Comparison of ENCODE assay signal across 15 cellular contexts in genomic region chr13:81394605-81395004, GRCh38.
DNase-seq lines count a peak whose midpoint lies in the region; ATAC-seq and TF ChIP-seq lines count a peak whose summit lies in the region.
"Had no signal": no experiment of that assay in that cellular context is flagged by ENCODE, and none has a peak within 500 bp of the region (broad histone marks: within the 10 kb centered on the region; RNA-seq: fewer than 3 reads in every experiment).

No MANE protein-coding gene starts in this region.

- H2AFZ ChIP-seq in neural cell (ENCODE audit: low read depth, low read length) = no peak overlapping the region

- H3K27me3 ChIP-seq in neural cell (ENCODE audit: insufficient read depth, low read depth, low read length) = no peaks in the 10 kb centered on the region
- H3K27me3 ChIP-seq: BLaER1 treated with 17β-estradiol and CSF1 and Interleukin-3, amounts not matched to agents 10 nM and 100 nM had no signal

- CTCF ChIA-PET in WTC11 (lab: Charles Lee) = interaction anchor here (0.5 kb wide), 1 partner anchor 693 kb away, joined by 4 read pairs; no protein-coding TSS in a partner anchor

- no peaks in the 10 kb centered on the region for H3K79me2 ChIP-seq in neural cell (replicated peaks; ENCODE audit: insufficient read depth, low read length)

- 0 out of 2 replicates have a peak, but pooled peaks cover 4% of the 10 kb centered on the region for H3K36me3 Mint-ChIP-seq in WTC11
- H3K36me3 Mint-ChIP-seq: CD8-positive, alpha-beta memory T cell had no signal

- no peaks in the 10 kb centered on the region for H3F3A ChIP-seq in neural cell (ENCODE audit: insufficient read depth, low read length, poor library complexity, severe bottlenecking)

- H3K27me3 Mint-ChIP-seq in WTC11 (ENCODE audit: low read depth) = no peaks in the 10 kb centered on the region
- H3K27me3 Mint-ChIP-seq: CD8-positive, alpha-beta memory T cell had no signal

- TF ChIP-seq EP300 in neural cell (conservative IDR thresholded peaks at IDR 0.05; ENCODE audit: poor library complexity, severe bottlenecking) = no peak

- POLR2A ChIA-PET in WTC11 (lab: Charles Lee) = interaction anchor here (0.6 to 1.2 kb wide), 2 partner anchors 91 to 108 kb away, joined by 3 to 4 read pairs; no protein-coding TSS in a partner anchor

- H3K4me3 ChIP-seq in neural cell (ENCODE audit: low read length) = no peak overlapping the region
- H3K4me3 ChIP-seq: BLaER1 treated with 17β-estradiol and CSF1 and Interleukin-3, amounts not matched to agents 10 nM and 100 nM had no signal

- in situ Hi-C loops in SK-MEL-5 (cut with HindIII; ENCODE audit: low pct_unique_long_range_greater_than_20kb, low sequenced_read_pairs) = no loop called here

- peak; percentile 50 for DNase-seq in SK-MEL-5 (ENCODE audit: low read depth, low spot score)
- DNase-seq in left kidney (ENCODE audit: low read depth, low spot score) = peak; percentile 40
- DNase-seq in WTC11 (ENCODE audit: low spot score) = no peak
- DNase-seq in mucosa of gallbladder (ENCODE audit: low spot score) = no peak
- DNase-seq in NCI-H2196 (lab: John Stamatoyannopoulos, UW; ENCODE audit: unreplicated experiment) = no peak
- DNase-seq: CD8-positive, alpha-beta memory T cell; IMR-90; NCI-H1417; NCI-H187; NCI-H2107; NCI-H226; Right ventricle myocardium superior had no signal

- H3K36me3 ChIP-seq in neural cell (ENCODE audit: insufficient read depth, low read length) = no peaks in the 10 kb centered on the region
- H3K36me3 ChIP-seq: BLaER1 treated with 17β-estradiol and CSF1 and Interleukin-3, amounts not matched to agents 10 nM and 100 nM had no signal

- peak overlapping the region; percentile 88 for H3K27ac ChIP-seq in neural cell (ENCODE audit: low read length)
- H3K27ac ChIP-seq: BLaER1 treated with 17β-estradiol and CSF1 and Interleukin-3, amounts not matched to agents 10 nM and 100 nM had no signal

- H3K9ac ChIP-seq in neural cell (ENCODE audit: low read length) = no peak overlapping the region
- H3K9ac ChIP-seq: BLaER1 treated with 17β-estradiol and CSF1 and Interleukin-3, amounts not matched to agents 10 nM and 100 nM had no signal

- no peaks in the 10 kb centered on the region for H4K20me1 ChIP-seq in neural cell (ENCODE audit: insufficient read depth)
- H4K20me1 ChIP-seq: BLaER1 treated with 17β-estradiol and CSF1 and Interleukin-3, amounts not matched to agents 10 nM and 100 nM had no signal

- H3K4me1 Mint-ChIP-seq in WTC11 = peaks cover 37% of the 10 kb centered on the region
- H3K4me1 Mint-ChIP-seq: CD8-positive, alpha-beta memory T cell had no signal

- no peak overlapping the region for H3K4me3 Mint-ChIP-seq in WTC11
- H3K4me3 Mint-ChIP-seq: CD8-positive, alpha-beta memory T cell had no signal

- TF ChIP-seq CTCF in neural cell (IDR thresholded peaks at IDR 0.05; ENCODE audit: poor library complexity, severe bottlenecking) (no peak), WTC11 (IDR thresholded peaks at IDR 0.05) (no peak)

- no peak for ATAC-seq in WTC11
- ATAC-seq in GM18909 (IDR thresholded peaks at IDR 0.05; ENCODE audit: poor library complexity, unreplicated experiment) = no peak

- no peaks in the 10 kb centered on the region for H3K9me2 ChIP-seq in neural cell (ENCODE audit: insufficient read depth, low read length)

- H3K9me3 Mint-ChIP-seq in WTC11 = peaks cover 11% of the 10 kb centered on the region

- no peak overlapping the region for H3K4me2 ChIP-seq in neural cell (ENCODE audit: low read length)
- H3K4me2 ChIP-seq: BLaER1 treated with 17β-estradiol and CSF1 and Interleukin-3, amounts not matched to agents 10 nM and 100 nM had no signal

- H3K27ac Mint-ChIP-seq in WTC11 = no peak overlapping the region
- H3K27ac Mint-ChIP-seq: CD8-positive, alpha-beta memory T cell had no signal

- no peaks in the 10 kb centered on the region for H3K9me3 ChIP-seq in neural cell (ENCODE audit: low read length)
- H3K9me3 ChIP-seq: BLaER1 treated with 17β-estradiol and CSF1 and Interleukin-3, amounts not matched to agents 10 nM and 100 nM had no signal

- TF ChIP-seq RAD21 in neural cell (conservative IDR thresholded peaks at IDR 0.05) = no peak

TF ChIP-seq in neural cell, 6 proteins besides CTCF, POLR2A, EP300 and RAD21:
- no peak for TF ChIP-seq SMC3 (conservative IDR thresholded peaks at IDR 0.05; ENCODE audit: poor library complexity)
- no peak for TF ChIP-seq TAF1 (IDR thresholded peaks at IDR 0.05; ENCODE audit: low read depth)
- TF ChIP-seq EZH2 (IDR thresholded peaks at IDR 0.05; ENCODE audit: borderline replicate concordance, insufficient read depth, low read length, poor library complexity, severe bottlenecking) = no peak
- TF ChIP-seq, protein P1, sequence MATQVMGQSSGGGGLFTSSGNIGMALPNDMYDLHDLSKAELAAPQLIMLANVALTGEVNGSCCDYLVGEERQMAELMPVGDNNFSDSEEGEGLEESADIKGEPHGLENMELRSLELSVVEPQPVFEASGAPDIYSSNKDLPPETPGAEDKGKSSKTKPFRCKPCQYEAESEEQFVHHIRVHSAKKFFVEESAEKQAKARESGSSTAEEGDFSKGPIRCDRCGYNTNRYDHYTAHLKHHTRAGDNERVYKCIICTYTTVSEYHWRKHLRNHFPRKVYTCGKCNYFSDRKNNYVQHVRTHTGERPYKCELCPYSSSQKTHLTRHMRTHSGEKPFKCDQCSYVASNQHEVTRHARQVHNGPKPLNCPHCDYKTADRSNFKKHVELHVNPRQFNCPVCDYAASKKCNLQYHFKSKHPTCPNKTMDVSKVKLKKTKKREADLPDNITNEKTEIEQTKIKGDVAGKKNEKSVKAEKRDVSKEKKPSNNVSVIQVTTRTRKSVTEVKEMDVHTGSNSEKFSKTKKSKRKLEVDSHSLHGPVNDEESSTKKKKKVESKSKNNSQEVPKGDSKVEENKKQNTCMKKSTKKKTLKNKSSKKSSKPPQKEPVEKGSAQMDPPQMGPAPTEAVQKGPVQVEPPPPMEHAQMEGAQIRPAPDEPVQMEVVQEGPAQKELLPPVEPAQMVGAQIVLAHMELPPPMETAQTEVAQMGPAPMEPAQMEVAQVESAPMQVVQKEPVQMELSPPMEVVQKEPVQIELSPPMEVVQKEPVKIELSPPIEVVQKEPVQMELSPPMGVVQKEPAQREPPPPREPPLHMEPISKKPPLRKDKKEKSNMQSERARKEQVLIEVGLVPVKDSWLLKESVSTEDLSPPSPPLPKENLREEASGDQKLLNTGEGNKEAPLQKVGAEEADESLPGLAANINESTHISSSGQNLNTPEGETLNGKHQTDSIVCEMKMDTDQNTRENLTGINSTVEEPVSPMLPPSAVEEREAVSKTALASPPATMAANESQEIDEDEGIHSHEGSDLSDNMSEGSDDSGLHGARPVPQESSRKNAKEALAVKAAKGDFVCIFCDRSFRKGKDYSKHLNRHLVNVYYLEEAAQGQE (IDR thresholded peaks at IDR 0.05; ENCODE audit: borderline replicate concordance) = no peak
- no peak for TF ChIP-seq MXI1 (conservative IDR thresholded peaks at IDR 0.05; ENCODE audit: poor library complexity, severe bottlenecking)
- no peak for TF ChIP-seq POLR2AphosphoS5 (IDR thresholded peaks at IDR 0.05)
TF ChIP-seq in neural cell: peak in this region for 0.

TF ChIP-seq in WTC11, 78 proteins besides CTCF, POLR2A, EP300 and RAD21 (continues in another document):
- TF ChIP-seq NR1H2 (CRISPR knock-in tag; IDR thresholded peaks at IDR 0.05) = no peak
- no peak for TF ChIP-seq TCF7 (CRISPR knock-in tag; IDR thresholded peaks at IDR 0.05; ENCODE audit: low read depth)
- TF ChIP-seq ATF3 (CRISPR knock-in tag; conservative IDR thresholded peaks at IDR 0.05) = no peak
- no peak for TF ChIP-seq FOXK1 (CRISPR knock-in tag; IDR thresholded peaks at IDR 0.05)
- TF ChIP-seq SMAD4 (CRISPR knock-in tag; IDR thresholded peaks at IDR 0.05) = no peak
- no peak for TF ChIP-seq ZNF423 (CRISPR knock-in tag; IDR thresholded peaks at IDR 0.05)
- no peak for TF ChIP-seq USF2 (CRISPR knock-in tag; IDR thresholded peaks at IDR 0.05)
- TF ChIP-seq, protein P2, sequence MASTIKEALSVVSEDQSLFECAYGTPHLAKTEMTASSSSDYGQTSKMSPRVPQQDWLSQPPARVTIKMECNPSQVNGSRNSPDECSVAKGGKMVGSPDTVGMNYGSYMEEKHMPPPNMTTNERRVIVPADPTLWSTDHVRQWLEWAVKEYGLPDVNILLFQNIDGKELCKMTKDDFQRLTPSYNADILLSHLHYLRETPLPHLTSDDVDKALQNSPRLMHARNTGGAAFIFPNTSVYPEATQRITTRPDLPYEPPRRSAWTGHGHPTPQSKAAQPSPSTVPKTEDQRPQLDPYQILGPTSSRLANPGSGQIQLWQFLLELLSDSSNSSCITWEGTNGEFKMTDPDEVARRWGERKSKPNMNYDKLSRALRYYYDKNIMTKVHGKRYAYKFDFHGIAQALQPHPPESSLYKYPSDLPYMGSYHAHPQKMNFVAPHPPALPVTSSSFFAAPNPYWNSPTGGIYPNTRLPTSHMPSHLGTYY (CRISPR knock-in tag; IDR thresholded peaks at IDR 0.05) = no peak
- TF ChIP-seq ZNF219 (CRISPR knock-in tag; IDR thresholded peaks at IDR 0.05; ENCODE audit: borderline replicate concordance) = no peak
- TF ChIP-seq FOXJ3 (CRISPR knock-in tag; IDR thresholded peaks at IDR 0.05; ENCODE audit: borderline replicate concordance) = no peak

Comparison
In these comparisons a context has a peak if more than half of its experiments do, and no peak if none do; other contexts are left out.
1. DNase-seq: peak in SK-MEL-5 (single experiment) and left kidney (single experiment); none in WTC11 (single experiment), mucosa of gallbladder (single experiment) and NCI-H2196 (single experiment).